Comparison of ENCODE assay signal across 29 cellular contexts in the genomic region with DNA sequence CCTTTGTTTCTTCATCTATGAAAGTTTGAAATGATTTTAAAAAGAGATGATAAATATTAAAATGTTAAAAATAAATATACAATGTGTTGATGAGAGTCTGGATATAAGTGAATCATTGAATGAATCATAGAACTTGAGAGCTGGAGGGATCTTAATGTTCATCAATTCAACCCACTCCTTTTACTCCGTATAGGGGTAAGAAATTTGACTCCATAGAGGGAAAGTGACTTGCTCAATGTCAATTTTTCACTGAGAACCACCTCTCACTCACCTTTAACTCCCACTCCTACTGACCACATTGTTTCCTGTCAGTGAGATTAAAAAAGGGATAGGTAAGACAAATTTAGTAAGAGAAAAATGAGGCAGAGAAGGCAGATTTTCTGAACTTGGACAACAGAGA.
"Had no signal": no experiment of that assay in that cellular context is flagged by ENCODE, and none has a peak within 500 bp of the region (broad histone marks: within the 10 kb centered on the region; RNA-seq: fewer than 3 reads in every experiment).

No MANE protein-coding gene starts in this region.

- H3K36me3 ChIP-seq: adrenal gland, heart left ventricle, pancreas, right atrium auricular region, spleen, transverse colon, WERI-Rb-1 had no signal

- H3K27me3 ChIP-seq: foreskin keratinocyte, heart left ventricle, pancreas, right atrium auricular region, spleen, testis, transverse colon had no signal

- H3K4me1 ChIP-seq: adrenal gland, foreskin keratinocyte, heart left ventricle, pancreas, psoas muscle, right atrium auricular region, spleen, testis, transverse colon had no signal

- H3K9me3 ChIP-seq: adrenal gland, heart left ventricle, pancreas, psoas muscle, right atrium auricular region, spleen, testis, transverse colon had no signal

- FAIRE-seq: endothelial cell of umbilical vein, pancreas, TTC549 had no signal

- H3K4me3 ChIP-seq: adrenal gland, heart left ventricle, pancreas, psoas muscle, right atrium auricular region, spleen, testis, transverse colon had no signal

- ATAC-seq: activated CD4-positive, CD25-positive, alpha-beta regulatory T cell treated with anti-CD3 and anti-CD28 coated beads, Interleukin-2, amount 50 U/mL, for 24 hours; esophagus mucosa; foreskin keratinocyte; heart left ventricle; naive thymus-derived CD8-positive, alpha-beta T cell; pancreas; psoas muscle had no signal

- H3K27ac ChIP-seq: adrenal gland, foreskin keratinocyte, heart left ventricle, pancreas, psoas muscle, right atrium auricular region, spleen, testis, transverse colon, WERI-Rb-1 had no signal

- DNase-seq: activated CD4-positive, alpha-beta T cell treated with anti-CD3 and anti-CD28 coated beads for 48 hours; activated CD4-positive, alpha-beta T cell treated with anti-CD3 and anti-CD28 coated beads, Interleukin-2, amount 50 U/mL, for 48 hours; activated CD8-positive, alpha-beta memory T cell treated with anti-CD3 and anti-CD28 coated beads for 24 hours; activated CD8-positive, alpha-beta memory T cell treated with anti-CD3 and anti-CD28 coated beads, Interleukin-2, amount 50 U/mL, for 4 hours; activated effector memory CD4-positive, alpha-beta T cell treated with anti-CD3 and anti-CD28 coated beads, Interleukin-2, amount 50 U/mL, for 16 hours; activated naive CD4-positive, alpha-beta T cell treated with anti-CD3 and anti-CD28 coated beads for 36 hours; activated naive CD8-positive, alpha-beta T cell treated with anti-CD3 and anti-CD28 coated beads for 36 hours; activated T-cell treated with anti-CD3 and anti-CD28 coated beads, Interleukin-2, amount 50 U/mL, for 1 hour; adrenal gland; aorta; caudate nucleus; heart left ventricle; hypothalamus; immature natural killer cell; naive thymus-derived CD8-positive, alpha-beta T cell; nucleus accumbens; pancreas; psoas muscle; spleen; stimulated activated naive CD4-positive, alpha-beta T cell; testis; transverse colon; WERI-Rb-1 had no signal
